In genomic region chr17:71338396-71338795, GRCh38 we compare ENCODE assay signal across 13 cellular contexts.
DNase-seq lines count a peak whose midpoint lies in the region; TF ChIP-seq lines count a peak whose summit lies in the region.
"Had no signal": no experiment of that assay in that cellular context is flagged by ENCODE, and none has a peak within 500 bp of the region (broad histone marks: within the 10 kb centered on the region; RNA-seq: fewer than 3 reads in every experiment).

No MANE protein-coding gene starts in this region.

- TF ChIP-seq EP300 in suprapubic skin (IDR thresholded peaks at IDR 0.05): no peak

- no peak for TF ChIP-seq POLR2A in suprapubic skin (IDR thresholded peaks at IDR 0.05)

- H3K36me3 ChIP-seq in suprapubic skin: no peaks in the 10 kb centered on the region
- H3K36me3 ChIP-seq: WERI-Rb-1 had no signal

- 34% methylated on average over 5 of the region's 5 CpGs for WGBS in suprapubic skin

- DNase-seq in NCI-H2107 treated with DMSO at 0.1 percent for 48 hours (lab: John Stamatoyannopoulos, UW; ENCODE audit: unreplicated experiment) (peak; percentile 5), NCI-H2107 (lab: John Stamatoyannopoulos, UW) (no peak), RPMI7951 (ENCODE audit: low read depth) (peak; percentile 95), fibroblast of gingiva (ENCODE audit: low read depth) (peak; percentile 26), suprapubic skin (ENCODE audit: low spot score in 2 of 2) (no peak), mesothelial cell of epicardium (ENCODE audit: low spot score in 2 of 2, unreplicated experiment in 2 of 2) (no peak), NCI-H446 treated with DMSO at 0.1 percent for 48 hours (lab: John Stamatoyannopoulos, UW) (no peak), T-helper 2 cell (no peak)
- DNase-seq: activated T-cell treated with anti-CD3 and anti-CD28 coated beads, Interleukin-2, amount 50 U/mL, for 48 hours; left ventricle myocardium superior; NCI-H1436 treated with DMSO at 0.1 percent for 48 hours; WERI-Rb-1 had no signal

- H3K36me3 Mint-ChIP-seq in mesothelial cell of epicardium: no peaks in the 10 kb centered on the region

- no peak overlapping the region for H3K27ac Mint-ChIP-seq in mesothelial cell of epicardium

- H3K4me3 Mint-ChIP-seq in mesothelial cell of epicardium: no peak overlapping the region
- H3K4me3 Mint-ChIP-seq: central memory CD8-positive, alpha-beta T cell had no signal

- no peaks in the 10 kb centered on the region for H3K4me1 Mint-ChIP-seq in mesothelial cell of epicardium
- H3K4me1 Mint-ChIP-seq: central memory CD8-positive, alpha-beta T cell had no signal

- TF ChIP-seq CTCF in suprapubic skin (IDR thresholded peaks at IDR 0.05) (no peak), mesothelial cell of epicardium (IDR thresholded peaks at IDR 0.05; ENCODE audit: unreplicated experiment) (no peak)

- no peak overlapping the region for H3K27ac ChIP-seq in suprapubic skin
- H3K27ac ChIP-seq: WERI-Rb-1 had no signal

- H3K27me3 ChIP-seq in suprapubic skin: no peaks in the 10 kb centered on the region

- H3K4me1 ChIP-seq in suprapubic skin: peaks cover 24% of the 10 kb centered on the region

- no peaks in the 10 kb centered on the region for H3K9me3 ChIP-seq in suprapubic skin

- H3K9me3 Mint-ChIP-seq in mesothelial cell of epicardium: no peaks in the 10 kb centered on the region
- H3K9me3 Mint-ChIP-seq: central memory CD8-positive, alpha-beta T cell had no signal

- H3K4me3 ChIP-seq in suprapubic skin: peak overlapping the region; percentile 7

- no peaks in the 10 kb centered on the region for H3K27me3 Mint-ChIP-seq in mesothelial cell of epicardium (ENCODE audit: low read depth)
- H3K27me3 Mint-ChIP-seq: central memory CD8-positive, alpha-beta T cell had no signal

Comparison
In these comparisons a context has a peak if more than half of its experiments do, and no peak if none do; other contexts are left out.
1. DNase-seq: peak in NCI-H2107 treated with DMSO at 0.1 percent for 48 hours (single experiment), RPMI7951 (single experiment) and fibroblast of gingiva (single experiment); none in NCI-H2107 (single experiment), suprapubic skin (0 of 2), mesothelial cell of epicardium (0 of 2), NCI-H446 treated with DMSO at 0.1 percent for 48 hours (single experiment) and T-helper 2 cell (0 of 5).